21 cellular contexts compared by ENCODE assay signal in the genomic region with DNA sequence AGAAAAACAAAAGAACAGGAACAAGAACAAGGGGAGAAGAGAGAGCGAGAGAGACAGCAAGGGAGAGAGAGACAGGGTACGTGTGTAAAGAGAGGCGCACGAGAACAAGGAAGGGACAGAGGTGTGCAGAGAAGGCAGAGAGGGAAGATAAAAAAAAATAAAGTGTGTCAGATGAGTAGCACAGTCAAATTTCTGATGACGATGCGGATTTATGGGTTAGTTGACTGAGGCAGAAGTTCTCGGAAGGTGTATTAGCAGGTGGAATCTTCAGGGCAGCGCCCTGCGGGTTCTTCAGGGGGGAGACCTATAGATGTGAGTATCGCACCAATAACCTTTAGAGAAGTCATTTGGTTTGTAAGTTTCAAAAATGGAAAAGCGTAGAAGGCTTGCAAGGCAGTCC.
"Had no signal": no experiment of that assay in that cellular context is flagged by ENCODE, and none has a peak within 500 bp of the region (broad histone marks: within the 10 kb centered on the region; RNA-seq: fewer than 3 reads in every experiment).

No MANE protein-coding gene starts in this region.

- H3K4me3 Mint-ChIP-seq: activated B cell treated with CpG ODN at 0.5 μM for 24 hours; activated CD4-positive, alpha-beta T cell treated with anti-CD3 and anti-CD28 coated beads for 36 hours; activated CD8-positive, alpha-beta T cell treated with anti-CD3 and anti-CD28 coated beads, Interleukin-2, amount 10 ng/mL, durations not matched to agents 7 days and 5 days; activated naive CD8-positive, alpha-beta T cell; activated T-cell treated with anti-CD3 and anti-CD28 coated beads, Interleukin-2, amount 50 U/mL, for 72 hours; naive thymus-derived CD8-positive, alpha-beta T cell; neural progenitor cell; stimulated activated naive B cell treated with anti-CD40 and anti-IgM and Interleukin-4, amounts not matched to agents 10 μg/mL and 1 μg/mL and 100 μg/mL, for 72 hours had no signal

- ATAC-seq: activated CD4-positive, alpha-beta T cell treated with anti-CD3 and anti-CD28 coated beads for 36 hours; activated CD8-positive, alpha-beta T cell treated with anti-CD3 and anti-CD28 coated beads, Interleukin-2, amount 10 ng/mL, durations not matched to agents 7 days and 5 days; activated T-cell treated with anti-CD3 and anti-CD28 coated beads, Interleukin-2, amount 50 U/mL, for 72 hours; naive thymus-derived CD8-positive, alpha-beta T cell; psoas muscle; stimulated activated naive B cell treated with anti-CD40 and anti-IgM and Interleukin-4, amounts not matched to agents 10 μg/mL and 1 μg/mL and 100 μg/mL, for 72 hours had no signal

- H3K27me3 Mint-ChIP-seq: activated B cell treated with CpG ODN at 0.5 μM for 24 hours; activated CD4-positive, alpha-beta T cell treated with anti-CD3 and anti-CD28 coated beads for 36 hours; activated naive CD8-positive, alpha-beta T cell; naive thymus-derived CD8-positive, alpha-beta T cell; stimulated activated naive B cell treated with anti-CD40 and anti-IgM and Interleukin-4, amounts not matched to agents 10 μg/mL and 1 μg/mL and 100 μg/mL, for 72 hours had no signal

- DNase-seq: activated B cell treated with CpG ODN at 0.5 μM for 24 hours; activated CD4-positive, alpha-beta T cell treated with anti-CD3 and anti-CD28 coated beads for 36 hours; activated CD8-positive, alpha-beta T cell treated with anti-CD3 and anti-CD28 coated beads, Interleukin-2, amount 10 ng/mL, durations not matched to agents 7 days and 5 days; activated effector memory CD4-positive, alpha-beta T cell treated with Interleukin-2 at 50 U/mL for 16 hours; activated naive CD4-positive, alpha-beta T cell treated with Interleukin-2 at 50 U/mL for 16 hours; activated T-cell treated with anti-CD3 and anti-CD28 coated beads for 4 hours; activated T-cell treated with anti-CD3 and anti-CD28 coated beads, Interleukin-2, amount 50 U/mL, for 72 hours; colonic mucosa; effector memory CD4-positive, alpha-beta T cell; glutamatergic neuron; mesenchymal stem cell; naive thymus-derived CD8-positive, alpha-beta T cell; occipital lobe; psoas muscle; stimulated activated CD4-positive, alpha-beta T cell treated with anti-CD3 and anti-CD28 coated beads, Interleukin-1b, Interleukin-23, amount 100 ng/mL, for 48 hours; stimulated activated naive B cell treated with anti-CD40 and anti-IgM and Interleukin-4, amounts not matched to agents 10 μg/mL and 1 μg/mL and 100 μg/mL, for 72 hours; T-helper 2 cell had no signal

- H3K4me3 ChIP-seq: colonic mucosa, neural progenitor cell, psoas muscle, smooth muscle cell had no signal

- H3K79me2 ChIP-seq: parathyroid adenoma had no signal

- H3K4me2 ChIP-seq: neural progenitor cell, smooth muscle cell had no signal

- H2AFZ ChIP-seq: neural progenitor cell, parathyroid adenoma had no signal

- H3K4me1 Mint-ChIP-seq: neural progenitor cell had no signal

- H3K36me3 Mint-ChIP-seq: naive thymus-derived CD8-positive, alpha-beta T cell had no signal

- H3K27me3 ChIP-seq: colonic mucosa, neural progenitor cell had no signal

- H3K9me3 Mint-ChIP-seq: naive thymus-derived CD8-positive, alpha-beta T cell; neural progenitor cell had no signal

- H3K4me1 ChIP-seq: colonic mucosa, neural progenitor cell had no signal

- H3K27ac Mint-ChIP-seq: activated B cell treated with CpG ODN at 0.5 μM for 24 hours; activated CD4-positive, alpha-beta T cell treated with anti-CD3 and anti-CD28 coated beads for 36 hours; activated CD8-positive, alpha-beta T cell treated with anti-CD3 and anti-CD28 coated beads, Interleukin-2, amount 10 ng/mL, durations not matched to agents 7 days and 5 days; activated naive CD8-positive, alpha-beta T cell; activated T-cell treated with anti-CD3 and anti-CD28 coated beads, Interleukin-2, amount 50 U/mL, for 72 hours; naive thymus-derived CD8-positive, alpha-beta T cell; neural progenitor cell; stimulated activated naive B cell treated with anti-CD40 and anti-IgM and Interleukin-4, amounts not matched to agents 10 μg/mL and 1 μg/mL and 100 μg/mL, for 72 hours had no signal

- H3K9ac ChIP-seq: neural progenitor cell, parathyroid adenoma had no signal

- H3K36me3 ChIP-seq: colonic mucosa had no signal

- H3K9me3 ChIP-seq: colonic mucosa, psoas muscle had no signal

- H3K27ac ChIP-seq: colonic mucosa, neural progenitor cell, parathyroid adenoma, psoas muscle had no signal
